Comparison of ENCODE assay signal across 1 cellular context in the genomic region with DNA sequence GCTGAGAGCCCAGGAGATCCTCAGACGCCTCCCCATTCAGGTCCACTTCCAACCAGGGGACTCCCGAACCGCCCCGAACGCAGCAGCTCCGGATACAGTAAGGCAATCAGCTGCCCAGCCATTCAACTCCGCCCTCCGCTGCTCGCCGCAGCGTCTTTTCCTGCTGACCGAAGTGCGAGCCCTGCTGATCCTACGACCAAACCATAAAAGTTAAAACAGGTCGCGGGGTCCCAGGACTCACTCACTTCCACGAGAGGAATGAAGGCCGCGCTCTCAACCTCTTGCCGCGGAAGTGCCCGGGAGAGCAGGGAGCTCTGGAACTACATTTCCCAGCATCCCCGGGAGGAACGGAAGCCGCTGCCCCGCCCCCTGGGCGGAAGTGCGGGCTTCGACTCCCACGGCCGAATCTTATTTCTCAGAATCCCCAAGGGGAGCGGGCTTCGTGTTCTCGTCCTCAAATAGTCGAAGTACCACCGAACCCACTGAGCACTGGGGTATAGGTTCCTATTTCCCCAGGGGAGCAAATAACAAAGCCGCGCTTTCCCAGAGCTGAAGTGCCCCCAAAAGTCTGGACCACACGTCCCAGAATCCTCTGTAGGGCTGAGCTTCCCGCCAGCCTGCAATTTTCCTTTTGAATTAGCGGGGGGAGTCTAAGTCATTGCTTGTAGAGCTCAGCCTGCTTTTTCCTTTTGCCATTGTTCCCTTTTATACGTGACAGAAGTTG.
TF ChIP-seq lines count a peak whose summit lies in the region.

TSS of gene ZNF45 (minus strand) at position 298 of the 724 bp plus-strand sequence. CDS start 13,097 bp downstream, outside the sequence.

TF ChIP-seq in HepG2, 621 proteins besides CTCF, POLR2A, EP300 and RAD21 (continued from another document and continues in another):
- TF ChIP-seq, protein P1, sequence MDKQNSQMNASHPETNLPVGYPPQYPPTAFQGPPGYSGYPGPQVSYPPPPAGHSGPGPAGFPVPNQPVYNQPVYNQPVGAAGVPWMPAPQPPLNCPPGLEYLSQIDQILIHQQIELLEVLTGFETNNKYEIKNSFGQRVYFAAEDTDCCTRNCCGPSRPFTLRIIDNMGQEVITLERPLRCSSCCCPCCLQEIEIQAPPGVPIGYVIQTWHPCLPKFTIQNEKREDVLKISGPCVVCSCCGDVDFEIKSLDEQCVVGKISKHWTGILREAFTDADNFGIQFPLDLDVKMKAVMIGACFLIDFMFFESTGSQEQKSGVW (CRISPR knock-in tag; IDR thresholded peaks at IDR 0.05; ENCODE audit: borderline replicate concordance) = no peak
- TF ChIP-seq ZMAT3 (CRISPR knock-in tag; conservative IDR thresholded peaks at IDR 0.05) = no peak
- TF ChIP-seq JUN (CRISPR knock-in tag; IDR thresholded peaks at IDR 0.05) = no peak
- TF ChIP-seq ZNF546 (CRISPR knock-in tag; conservative IDR thresholded peaks at IDR 0.05) = no peak
- no peak for TF ChIP-seq PHB2 (IDR thresholded peaks at IDR 0.05; ENCODE audit: partially characterized antibody)
- TF ChIP-seq ZNF609 (CRISPR knock-in tag; IDR thresholded peaks at IDR 0.05; ENCODE audit: borderline replicate concordance) = no peak
- TF ChIP-seq ZNF430 (CRISPR knock-in tag; IDR thresholded peaks at IDR 0.05) = peak; percentile 70
- TF ChIP-seq KDM2A (CRISPR knock-in tag; IDR thresholded peaks at IDR 0.05; ENCODE audit: borderline replicate concordance, low read depth) = peak; percentile 80; the same call in 1 of the 2 replicates
- peak; percentile 56 for TF ChIP-seq TEAD3 (CRISPR knock-in tag; optimal IDR thresholded peaks at IDR 0.05; ENCODE audit: borderline replicate concordance)
- TF ChIP-seq ZNF510 (CRISPR knock-in tag; IDR thresholded peaks at IDR 0.05; ENCODE audit: low read depth) = no peak; the same call in 1 of the 2 replicates
- no peak for TF ChIP-seq CENPT (CRISPR knock-in tag; IDR thresholded peaks at IDR 0.05; ENCODE audit: low read depth)
- no peak for TF ChIP-seq ZNF766 (CRISPR knock-in tag; IDR thresholded peaks at IDR 0.05; ENCODE audit: borderline replicate concordance)
- peak; percentile 70 for TF ChIP-seq KLF6 (CRISPR knock-in tag; IDR thresholded peaks at IDR 0.05)
- TF ChIP-seq DMTF1 (CRISPR knock-in tag; IDR thresholded peaks at IDR 0.05) = no peak
- TF ChIP-seq KLF12 (CRISPR knock-in tag; IDR thresholded peaks at IDR 0.05; ENCODE audit: borderline replicate concordance) = no peak; the same call in 1 of the 2 replicates
- no peak for TF ChIP-seq TOE1 (CRISPR knock-in tag; IDR thresholded peaks at IDR 0.05)
- no peak for TF ChIP-seq ADNP (CRISPR knock-in tag; IDR thresholded peaks at IDR 0.05)
- peak; percentile 80; the same call in 1 of the 2 replicates for TF ChIP-seq ZBTB26 (CRISPR knock-in tag; IDR thresholded peaks at IDR 0.05; ENCODE audit: borderline replicate concordance)
- TF ChIP-seq HOXA9 (CRISPR knock-in tag; IDR thresholded peaks at IDR 0.05; ENCODE audit: borderline replicate concordance) = no peak
- TF ChIP-seq ZSCAN12 (CRISPR knock-in tag; IDR thresholded peaks at IDR 0.05) = no peak
- no peak for TF ChIP-seq ATM (IDR thresholded peaks at IDR 0.05; ENCODE audit: borderline replicate concordance)
- no peak for TF ChIP-seq ZKSCAN5 (CRISPR knock-in tag; IDR thresholded peaks at IDR 0.05)
- TF ChIP-seq MEIS1 (CRISPR knock-in tag; IDR thresholded peaks at IDR 0.05; ENCODE audit: borderline replicate concordance) = no peak
- TF ChIP-seq PITX1 (CRISPR knock-in tag; IDR thresholded peaks at IDR 0.05) = peak; percentile 67; the same call in 1 of the 2 replicates
- TF ChIP-seq, protein P2, sequence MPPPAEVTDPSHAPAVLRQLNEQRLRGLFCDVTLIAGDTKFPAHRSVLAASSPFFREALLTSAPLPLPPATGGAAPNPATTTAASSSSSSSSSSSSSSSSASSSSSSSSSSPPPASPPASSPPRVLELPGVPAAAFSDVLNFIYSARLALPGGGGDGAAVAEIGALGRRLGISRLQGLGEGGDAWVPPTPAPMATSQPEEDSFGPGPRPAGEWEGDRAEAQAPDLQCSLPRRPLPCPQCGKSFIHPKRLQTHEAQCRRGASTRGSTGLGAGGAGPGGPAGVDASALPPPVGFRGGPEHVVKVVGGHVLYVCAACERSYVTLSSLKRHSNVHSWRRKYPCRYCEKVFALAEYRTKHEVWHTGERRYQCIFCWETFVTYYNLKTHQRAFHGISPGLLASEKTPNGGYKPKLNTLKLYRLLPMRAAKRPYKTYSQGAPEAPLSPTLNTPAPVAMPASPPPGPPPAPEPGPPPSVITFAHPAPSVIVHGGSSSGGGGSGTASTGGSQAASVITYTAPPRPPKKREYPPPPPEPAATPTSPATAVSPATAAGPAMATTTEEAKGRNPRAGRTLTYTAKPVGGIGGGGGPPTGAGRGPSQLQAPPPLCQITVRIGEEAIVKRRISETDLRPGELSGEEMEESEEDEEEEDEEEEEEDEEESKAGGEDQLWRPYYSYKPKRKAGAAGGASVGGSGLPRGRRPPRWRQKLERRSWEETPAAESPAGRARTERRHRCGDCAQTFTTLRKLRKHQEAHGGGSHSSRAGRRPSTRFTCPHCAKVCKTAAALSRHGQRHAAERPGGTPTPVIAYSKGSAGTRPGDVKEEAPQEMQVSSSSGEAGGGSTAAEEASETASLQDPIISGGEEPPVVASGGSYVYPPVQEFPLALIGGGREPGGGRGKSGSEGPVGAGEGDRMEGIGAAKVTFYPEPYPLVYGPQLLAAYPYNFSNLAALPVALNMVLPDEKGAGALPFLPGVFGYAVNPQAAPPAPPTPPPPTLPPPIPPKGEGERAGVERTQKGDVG (CRISPR knock-in tag; IDR thresholded peaks at IDR 0.05; ENCODE audit: borderline replicate concordance) = no peak
- no peak for TF ChIP-seq ZNF607 (CRISPR knock-in tag; IDR thresholded peaks at IDR 0.05; ENCODE audit: borderline replicate concordance)
- peak; percentile 68; the same call in 1 of the 2 replicates for TF ChIP-seq ZNF563 (CRISPR knock-in tag; IDR thresholded peaks at IDR 0.05)
- TF ChIP-seq CBX1 (IDR thresholded peaks at IDR 0.05; ENCODE audit: low read depth) = peak; percentile 34
- no peak for TF ChIP-seq SIN3B (IDR thresholded peaks at IDR 0.05; ENCODE audit: low read length)
- TF ChIP-seq HNRNPH1 (optimal IDR thresholded peaks at IDR 0.05; ENCODE audit: low read depth, low read length) = no peak
- TF ChIP-seq ZNF605 (CRISPR knock-in tag; IDR thresholded peaks at IDR 0.05) = peak; percentile 79
- TF ChIP-seq ZFP37 (CRISPR knock-in tag; IDR thresholded peaks at IDR 0.05; ENCODE audit: borderline replicate concordance) = no peak
- TF ChIP-seq ONECUT2 (CRISPR knock-in tag; IDR thresholded peaks at IDR 0.05) = no peak
- TF ChIP-seq, protein P3, sequence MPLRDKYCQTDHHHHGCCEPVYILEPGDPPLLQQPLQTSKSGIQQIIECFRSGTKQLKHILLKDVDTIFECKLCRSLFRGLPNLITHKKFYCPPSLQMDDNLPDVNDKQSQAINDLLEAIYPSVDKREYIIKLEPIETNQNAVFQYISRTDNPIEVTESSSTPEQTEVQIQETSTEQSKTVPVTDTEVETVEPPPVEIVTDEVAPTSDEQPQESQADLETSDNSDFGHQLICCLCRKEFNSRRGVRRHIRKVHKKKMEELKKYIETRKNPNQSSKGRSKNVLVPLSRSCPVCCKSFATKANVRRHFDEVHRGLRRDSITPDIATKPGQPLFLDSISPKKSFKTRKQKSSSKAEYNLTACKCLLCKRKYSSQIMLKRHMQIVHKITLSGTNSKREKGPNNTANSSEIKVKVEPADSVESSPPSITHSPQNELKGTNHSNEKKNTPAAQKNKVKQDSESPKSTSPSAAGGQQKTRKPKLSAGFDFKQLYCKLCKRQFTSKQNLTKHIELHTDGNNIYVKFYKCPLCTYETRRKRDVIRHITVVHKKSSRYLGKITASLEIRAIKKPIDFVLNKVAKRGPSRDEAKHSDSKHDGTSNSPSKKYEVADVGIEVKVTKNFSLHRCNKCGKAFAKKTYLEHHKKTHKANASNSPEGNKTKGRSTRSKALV (CRISPR knock-in tag; IDR thresholded peaks at IDR 0.05) = peak; percentile 71; the same call in 1 of the 2 replicates
- TF ChIP-seq HCFC1 (IDR thresholded peaks at IDR 0.05; ENCODE audit: low read depth, low read length) = peak; percentile 91
- no peak for TF ChIP-seq ISX (CRISPR knock-in tag; conservative IDR thresholded peaks at IDR 0.05)
- TF ChIP-seq ZNF556 (CRISPR knock-in tag; IDR thresholded peaks at IDR 0.05; ENCODE audit: borderline replicate concordance) = peak; percentile 76; the same call in 1 of the 2 replicates
- TF ChIP-seq RXRA (CRISPR knock-in tag; IDR thresholded peaks at IDR 0.05) = no peak; the same call in 1 of the 2 replicates
- peak; percentile 24 for TF ChIP-seq NCOA2 (CRISPR knock-in tag; IDR thresholded peaks at IDR 0.05)
- TF ChIP-seq U2AF1 (optimal IDR thresholded peaks at IDR 0.05; ENCODE audit: low read depth, low read length) = no peak
- TF ChIP-seq ZNF597 (CRISPR knock-in tag; IDR thresholded peaks at IDR 0.05) = no peak
- TF ChIP-seq ZNF121 (CRISPR knock-in tag; IDR thresholded peaks at IDR 0.05) = no peak
- peak; percentile 23; the same call in 1 of the 2 replicates for TF ChIP-seq SATB2 (CRISPR knock-in tag; IDR thresholded peaks at IDR 0.05)
- no peak for TF ChIP-seq NFRKB (IDR thresholded peaks at IDR 0.05)
- no peak for TF ChIP-seq ZNF136 (CRISPR knock-in tag; IDR thresholded peaks at IDR 0.05; ENCODE audit: low read depth)
- no peak for TF ChIP-seq PHF5A (CRISPR knock-in tag; IDR thresholded peaks at IDR 0.05; ENCODE audit: low read depth, unreplicated experiment)
